In genomic region chr3:194872669-194872977, GRCh38 we compare ENCODE assay signal across 9 cellular contexts.
DNase-seq lines count a peak whose midpoint lies in the region; ATAC-seq, FAIRE-seq and TF ChIP-seq lines count a peak whose summit lies in the region.
"Had no signal": no experiment of that assay in that cellular context is flagged by ENCODE, and none has a peak within 500 bp of the region (broad histone marks: within the 10 kb centered on the region; RNA-seq: fewer than 3 reads in every experiment).

No MANE protein-coding gene starts in this region.

- H3K27ac Mint-ChIP-seq in natural killer cell treated with Interleukin-12 subunit alpha and Interleukin-12 subunit beta and Interleukin-15 and Interleukin-18, amount 100 ng/mL, for 72 hours, result peak overlapping the region in 1 of 2 donors; percentile 50

- H3K79me2 ChIP-seq in OCI-LY7 (ENCODE audit: insufficient read depth, low read depth, low read length), result no peaks in the 10 kb centered on the region

- no peak overlapping the region for H3K4me3 ChIP-seq in A673 (ENCODE audit: low read depth, low read length, poor library complexity, severe bottlenecking)
- no peak overlapping the region for H3K4me3 ChIP-seq in astrocyte of the cerebellum (ENCODE audit: low read depth, low read length)
- H3K4me3 ChIP-seq in iPS-20b (ENCODE audit: low read length), result peak overlapping the region; percentile 32; the same call in 1 of the 2 replicates
- H3K4me3 ChIP-seq in OCI-LY7 (ENCODE audit: low read depth, low read length, poor library complexity, severe bottlenecking), result no peak overlapping the region

- H3K36me3 ChIP-seq in A673 (ENCODE audit: insufficient read depth, low read length, poor library complexity, severe bottlenecking), result no peaks in the 10 kb centered on the region
- no peaks in the 10 kb centered on the region for H3K36me3 ChIP-seq in iPS-20b (ENCODE audit: insufficient read depth, low read depth, low read length)
- H3K36me3 ChIP-seq in OCI-LY7 (ENCODE audit: insufficient read depth, low read length), result no peaks in the 10 kb centered on the region

- H3K9me2 ChIP-seq in OCI-LY7 (ENCODE audit: insufficient read depth, low read length), result no peaks in the 10 kb centered on the region

- TF ChIP-seq CTCF in A673 (conservative IDR thresholded peaks at IDR 0.05; ENCODE audit: low read depth, low read length) (no peak), astrocyte of the cerebellum (IDR thresholded peaks at IDR 0.05; ENCODE audit: low read depth, low read length, missing control alignments) (no peak), OCI-LY7 (conservative IDR thresholded peaks at IDR 0.05; ENCODE audit: low read length) (no peak)

- peak overlapping the region; percentile 43; the same call in 1 of the 2 replicates for H3K9ac ChIP-seq in iPS-20b (ENCODE audit: low read depth, low read length)

- H3K9me3 ChIP-seq in A673 (ENCODE audit: low read depth, low read length, poor library complexity, severe bottlenecking) (no peaks in the 10 kb centered on the region), iPS-20b (ENCODE audit: insufficient read depth, low read depth, low read length) (0 out of 2 replicates have a peak, but pooled peaks cover 4% of the 10 kb centered on the region), OCI-LY7 (ENCODE audit: low read length) (no peaks in the 10 kb centered on the region)

- H3K4me1 ChIP-seq in A673 (ENCODE audit: insufficient read depth, low read length, poor library complexity, severe bottlenecking), result peaks cover 28% of the 10 kb centered on the region
- H3K4me1 ChIP-seq in iPS-20b (ENCODE audit: insufficient read depth, low read length), result peaks cover 19% of the 10 kb centered on the region
- peaks cover 11% of the 10 kb centered on the region for H3K4me1 ChIP-seq in OCI-LY7 (ENCODE audit: insufficient read depth, low read length, poor library complexity, severe bottlenecking)

- DNase-seq in A673 (ENCODE audit: low spot score), result peak; percentile 67
- DNase-seq in HTR-8/SVneo (ENCODE audit: insufficient read length, low spot score), result peak; percentile 63
- peak; percentile 26 for DNase-seq in astrocyte of the cerebellum (ENCODE audit: low read depth)
- DNase-seq in natural killer cell treated with Interleukin-12 subunit alpha and Interleukin-12 subunit beta and Interleukin-15 and Interleukin-18, amount 100 ng/mL, for 72 hours (ENCODE audit: low spot score), result no peak
- no peak for DNase-seq in activated CD4-positive, alpha-beta T cell treated with anti-CD3 and anti-CD28 coated beads for 48 hours
- no peak for DNase-seq in OCI-LY7 (ENCODE audit: low spot score)
- DNase-seq in amygdala (lab: John Stamatoyannopoulos, UW), result no peak
- DNase-seq: NCI-H187 treated with DMSO at 0.1 percent for 48 hours had no signal

- H3K27me3 Mint-ChIP-seq in natural killer cell treated with Interleukin-12 subunit alpha and Interleukin-12 subunit beta and Interleukin-15 and Interleukin-18, amount 100 ng/mL, for 72 hours, result peaks cover 23 to 29% of the 10 kb centered on the region in 2 donors

- peak; percentile 31 for FAIRE-seq in HTR-8/SVneo (lab: Jason Lieb, UNC)

- H3K9me3 Mint-ChIP-seq in natural killer cell treated with Interleukin-12 subunit alpha and Interleukin-12 subunit beta and Interleukin-15 and Interleukin-18, amount 100 ng/mL, for 72 hours, result no peaks in the 10 kb centered on the region

- no peaks in the 10 kb centered on the region for H4K20me1 ChIP-seq in OCI-LY7 (ENCODE audit: insufficient read depth, low read length)

- in situ Hi-C loops in astrocyte of the cerebellum (cut with HindIII; ENCODE audit: low sequenced_read_pairs), result no loop called here

- H3K4me1 Mint-ChIP-seq in natural killer cell treated with Interleukin-12 subunit alpha and Interleukin-12 subunit beta and Interleukin-15 and Interleukin-18, amount 100 ng/mL, for 72 hours (ENCODE audit: low read depth in 2 of 2), result peaks cover 0 to 8% of the 10 kb centered on the region in 2 donors

- H3K4me2 ChIP-seq in OCI-LY7 (ENCODE audit: low read length), result no peak overlapping the region

- no peak for ATAC-seq in natural killer cell treated with Interleukin-12 subunit alpha and Interleukin-12 subunit beta and Interleukin-15 and Interleukin-18, amount 100 ng/mL, for 72 hours

- H3K36me3 Mint-ChIP-seq in natural killer cell treated with Interleukin-12 subunit alpha and Interleukin-12 subunit beta and Interleukin-15 and Interleukin-18, amount 100 ng/mL, for 72 hours, result no peaks in the 10 kb centered on the region

- intact Hi-C loops in A673 (cut with micrococcal nuclease; ENCODE audit: unreplicated experiment) (loop anchor here (5.0 to 10.0 kb wide), 2 partner anchors 185 to 232 kb away; partner anchors contain the start of gene FAM43A), OCI-LY7 (cut with micrococcal nuclease; ENCODE audit: unreplicated experiment) (loop anchor here (10.0 kb wide), 1 partner anchor 188 kb away; the partner anchor contains the start of gene FAM43A)

- CTCF ChIA-PET in A673 (lab: Charles Lee), result no interaction called here
- CTCF ChIA-PET in OCI-LY7 (lab: Charles Lee; ENCODE audit: unreplicated experiment), result no interaction called here

- no TSS peak for BruUV-seq in A673 (replicated peaks; lab: Mats Ljungman, UMichigan)
- BruUV-seq in OCI-LY7 (replicated peaks; lab: Mats Ljungman, UMichigan), result no TSS peak

- no peak overlapping the region for H3K4me3 Mint-ChIP-seq in natural killer cell treated with Interleukin-12 subunit alpha and Interleukin-12 subunit beta and Interleukin-15 and Interleukin-18, amount 100 ng/mL, for 72 hours

- H2AFZ ChIP-seq in OCI-LY7 (ENCODE audit: low read length), result no peak overlapping the region

- H3K27ac ChIP-seq in A673 (ENCODE audit: low read depth, low read length, poor library complexity, severe bottlenecking) (peak overlapping the region; percentile 16), iPS-20b (ENCODE audit: low read length) (no peak overlapping the region), OCI-LY7 (ENCODE audit: low read depth, low read length, poor library complexity, severe bottlenecking) (no peak overlapping the region)

- H3K27me3 ChIP-seq in A673 (replicated peaks; ENCODE audit: insufficient read depth, low read depth, low read length, poor library complexity) (no peaks in the 10 kb centered on the region), iPS-20b (ENCODE audit: insufficient read depth, low read length) (no peaks in the 10 kb centered on the region; the same call in 1 of the 2 replicates)

- POLR2A ChIA-PET in A673 (lab: Charles Lee; ENCODE audit: low non-redundant PET), result no interaction called here
- POLR2A ChIA-PET in OCI-LY7 (lab: Charles Lee), result interaction anchor here (0.6 kb wide), 1 partner anchor 17 kb away, joined by 3 read pairs; no protein-coding TSS in a partner anchor

Comparison
In these comparisons a context has a peak if more than half of its experiments do, and no peak if none do; other contexts are left out.
1. DNase-seq: peak in A673 (single experiment), HTR-8/SVneo (single experiment) and astrocyte of the cerebellum (single experiment); none in natural killer cell treated with Interleukin-12 subunit alpha and Interleukin-12 subunit beta and Interleukin-15 and Interleukin-18, amount 100 ng/mL, for 72 hours (single experiment), activated CD4-positive, alpha-beta T cell treated with anti-CD3 and anti-CD28 coated beads for 48 hours (single experiment), OCI-LY7 (single experiment) and amygdala (0 of 56).